11 cellular contexts compared by ENCODE assay signal in genomic region chr18:39647627-39648502, GRCh38.
A peak's percentile ranks its signal among the peaks of the same experiment; 100 is the strongest.
DNase-seq lines count a peak whose midpoint lies in the region; ATAC-seq, FAIRE-seq and TF ChIP-seq lines count a peak whose summit lies in the region.
"Had no signal": no experiment of that assay in that cellular context is flagged by ENCODE, and none has a peak within 500 bp of the region (broad histone marks: within the 10 kb centered on the region; RNA-seq: fewer than 3 reads in every experiment).

No MANE protein-coding gene starts in this region.

- no peak overlapping the region for H2AFZ ChIP-seq in Karpas-422 (ENCODE audit: low read length)

- no peaks in the 10 kb centered on the region for H3K79me2 ChIP-seq in Karpas-422 (ENCODE audit: low read length)

- H3K27me3 ChIP-seq in brain microvascular endothelial cell (replicated peaks): no peaks in the 10 kb centered on the region
- H3K27me3 ChIP-seq in gastrocnemius medialis: no peaks in the 10 kb centered on the region
- no peaks in the 10 kb centered on the region for H3K27me3 ChIP-seq in Karpas-422 (ENCODE audit: low read length)

- H3K9me3 ChIP-seq in gastrocnemius medialis (no peaks in the 10 kb centered on the region), kidney (ENCODE audit: control insufficient read depth in 1 of 2, low read length in 2 of 2) (no peaks in the 10 kb centered on the region), Karpas-422 (ENCODE audit: low read length) (peaks cover 27% of the 10 kb centered on the region)

- no peaks in the 10 kb centered on the region for H4K20me1 ChIP-seq in Karpas-422 (ENCODE audit: insufficient read depth, low read depth, low read length)

- peaks cover 3% of the 10 kb centered on the region for H3K27me3 Mint-ChIP-seq in nephron progenitor cell (ENCODE audit: low read depth, poor library complexity)
- H3K27me3 Mint-ChIP-seq: activated T-cell treated with anti-CD3 and anti-CD28 coated beads, Interleukin-2, amount 50 U/mL, for 24 hours had no signal

- H3K36me3 ChIP-seq in brain microvascular endothelial cell (replicated peaks) (no peaks in the 10 kb centered on the region), gastrocnemius medialis (no peaks in the 10 kb centered on the region), kidney (ENCODE audit: control insufficient read depth in 1 of 2, insufficient read depth in 2 of 2, low read length in 2 of 2) (no peaks in the 10 kb centered on the region), Karpas-422 (ENCODE audit: insufficient read depth, low read length) (no peaks in the 10 kb centered on the region)

- in situ Hi-C loops in brain microvascular endothelial cell (cut with HindIII; ENCODE audit: low pct_ligation_motif_present, low sequenced_read_pairs): no loop called here
- in situ Hi-C loops in gastrocnemius medialis (cut with MboI; ENCODE audit: low sequenced_read_pairs in 4 of 4): no loop called here

- H3K4me3 Mint-ChIP-seq in nephron progenitor cell: no peak overlapping the region
- H3K4me3 Mint-ChIP-seq: activated T-cell treated with anti-CD3 and anti-CD28 coated beads, Interleukin-2, amount 50 U/mL, for 24 hours had no signal

- H3K27ac Mint-ChIP-seq in nephron progenitor cell: peak overlapping the region; percentile 43
- H3K27ac Mint-ChIP-seq: activated T-cell treated with anti-CD3 and anti-CD28 coated beads, Interleukin-2, amount 50 U/mL, for 24 hours had no signal

- H3K4me1 ChIP-seq in gastrocnemius medialis: no peaks in the 10 kb centered on the region
- H3K4me1 ChIP-seq in kidney (ENCODE audit: control insufficient read depth in 1 of 2, insufficient read depth in 1 of 2, low read depth in 1 of 2, low read length in 2 of 2): no peaks in the 10 kb centered on the region
- no peaks in the 10 kb centered on the region for H3K4me1 ChIP-seq in Karpas-422 (ENCODE audit: low read length)

- ATAC-seq in gastrocnemius medialis: no peak

- H3K27ac ChIP-seq in brain microvascular endothelial cell: peak overlapping the region; percentile 46
- no peak overlapping the region for H3K27ac ChIP-seq in gastrocnemius medialis
- no peak overlapping the region for H3K27ac ChIP-seq in kidney (ENCODE audit: low read depth in 2 of 2, low read length in 2 of 2)
- no peak overlapping the region for H3K27ac ChIP-seq in Karpas-422 (ENCODE audit: low read length)
- H3K27ac ChIP-seq: skin epidermis had no signal

- intact Hi-C loops in gastrocnemius medialis (cut with DNase I; ENCODE audit: low total_unique reads) (no loop called here), kidney (cut with DNase I) (no loop called here), posterior vena cava (cut with DNase I) (no loop called here)

- FAIRE-seq in kidney (lab: Jason Lieb, UNC): no peak

- TF ChIP-seq CTCF in brain microvascular endothelial cell (IDR thresholded peaks at IDR 0.05; ENCODE audit: low read depth, low read length, missing control alignments) (no peak), nephron progenitor cell (IDR thresholded peaks at IDR 0.05) (no peak), gastrocnemius medialis (IDR thresholded peaks at IDR 0.05 in 4 of 5, conservative IDR thresholded peaks at IDR 0.05 in 1 of 5) (no peak), kidney (IDR thresholded peaks at IDR 0.05; ENCODE audit: borderline replicate concordance, extremely low read depth, insufficient read depth) (no peak)

- peak; percentile 36 for DNase-seq in ELF-1 (ENCODE audit: low read depth, low spot score)
- DNase-seq in NCI-H187 treated with DMSO at 0.1 percent for 48 hours (lab: John Stamatoyannopoulos, UW): peak; percentile 92
- peak; percentile 89 for DNase-seq in brain microvascular endothelial cell
- no peak for DNase-seq in nephron progenitor cell
- no peak for DNase-seq in gastrocnemius medialis
- DNase-seq in kidney: no peak
- DNase-seq in Karpas-422: no peak
- DNase-seq in posterior vena cava (ENCODE audit: low spot score): no peak
- DNase-seq: activated T-cell treated with anti-CD3 and anti-CD28 coated beads, Interleukin-2, amount 50 U/mL, for 24 hours; head of caudate nucleus had no signal

- no peak overlapping the region for H3K4me3 ChIP-seq in brain microvascular endothelial cell (ENCODE audit: low read depth, low read length)
- H3K4me3 ChIP-seq in gastrocnemius medialis: no peak overlapping the region
- no peak overlapping the region for H3K4me3 ChIP-seq in kidney (ENCODE audit: low read length in 2 of 2)
- no peak overlapping the region for H3K4me3 ChIP-seq in Karpas-422 (ENCODE audit: low read length)
- H3K4me3 ChIP-seq: skin epidermis had no signal

- H3K4me1 Mint-ChIP-seq in nephron progenitor cell: peaks cover 17% of the 10 kb centered on the region

- H3K4me2 ChIP-seq in Karpas-422 (ENCODE audit: low read depth, low read length, poor library complexity, severe bottlenecking): no peak overlapping the region

- no peaks in the 10 kb centered on the region for H3K9me2 ChIP-seq in Karpas-422 (replicated peaks; ENCODE audit: insufficient read depth, low read length)

- TF ChIP-seq POLR2A in gastrocnemius medialis (IDR thresholded peaks at IDR 0.05): no peak

- no peaks in the 10 kb centered on the region for H3K9me3 Mint-ChIP-seq in nephron progenitor cell
- H3K9me3 Mint-ChIP-seq: activated T-cell treated with anti-CD3 and anti-CD28 coated beads, Interleukin-2, amount 50 U/mL, for 24 hours had no signal

- peaks cover 5% of the 10 kb centered on the region for H3K36me3 Mint-ChIP-seq in nephron progenitor cell (ENCODE audit: low read depth)

- no peak overlapping the region for H3K9ac ChIP-seq in kidney (ENCODE audit: low read length in 2 of 2)
- H3K9ac ChIP-seq in Karpas-422 (ENCODE audit: low read length): no peak overlapping the region

Comparison
In these comparisons a context has a peak if more than half of its experiments do, and no peak if none do; other contexts are left out.
1. DNase-seq: peak in ELF-1 (single experiment), NCI-H187 treated with DMSO at 0.1 percent for 48 hours (single experiment) and brain microvascular endothelial cell (single experiment); none in nephron progenitor cell (single experiment), gastrocnemius medialis (0 of 2), kidney (single experiment), Karpas-422 (single experiment) and posterior vena cava (single experiment).